In genomic region chr12:108713471-108713870, GRCh38 we compare ENCODE assay signal across 1 cellular context.
TF ChIP-seq lines count a peak whose summit lies in the region.

No MANE protein-coding gene starts in this region.

TF ChIP-seq in IMR-90, 13 proteins besides CTCF, POLR2A, EP300 and RAD21 (continued from another document):
- TF ChIP-seq RCOR1 (IDR thresholded peaks at IDR 0.05; ENCODE audit: insufficient replicate concordance, low read length) (no peak), USF2 (IDR thresholded peaks at IDR 0.05; ENCODE audit: low read depth, low read length) (no peak)
